20 cellular contexts compared by ENCODE assay signal in the genomic region with DNA sequence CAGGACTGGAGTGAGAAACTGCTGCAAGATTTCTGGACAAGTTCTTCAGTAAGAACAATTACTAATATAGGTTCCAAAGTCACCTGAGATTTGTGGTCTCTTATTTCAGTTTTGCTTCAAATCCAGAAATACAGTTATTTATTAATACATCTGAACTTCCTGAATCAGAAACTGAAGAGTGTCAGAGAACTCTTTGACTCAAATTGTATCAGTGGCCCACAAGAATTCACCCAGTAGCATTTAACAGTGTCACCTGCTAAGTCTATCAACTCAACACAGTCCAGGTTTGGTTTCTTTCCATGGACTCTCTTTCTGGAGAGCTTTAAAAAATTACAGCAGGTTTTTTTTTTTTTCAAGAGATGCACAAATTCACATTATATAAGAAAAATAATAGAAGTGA. TPM values are rescaled to one million over a fixed set of nuclear protein-coding genes. Genes with fewer than 3 reads are reported as not detected.
DNase-seq lines count a peak whose midpoint lies in the region; ATAC-seq and TF ChIP-seq lines count a peak whose summit lies in the region.
"Had no signal": no experiment of that assay in that cellular context is flagged by ENCODE, and none has a peak within 500 bp of the region (broad histone marks: within the 10 kb centered on the region; RNA-seq: fewer than 3 reads in every experiment).

No MANE protein-coding gene starts in this region.

- TF ChIP-seq CTCF in HEK293 (tag by site-specific recombination; IDR thresholded peaks at IDR 0.05), result no peak
- TF ChIP-seq CTCF in endothelial cell (IDR thresholded peaks at IDR 0.05; ENCODE audit: unreplicated experiment), result no peak

- H3K36me3 ChIP-seq in HEK293 (ENCODE audit: control insufficient read depth in 2 of 2, insufficient read depth in 1 of 2, low read length in 2 of 2), result no peaks in the 10 kb centered on the region
- H3K36me3 ChIP-seq: ascending aorta, MG63, neutrophil, Peyer's patch, prostate gland, SJCRH30, thoracic aorta had no signal

- H3K9me3 ChIP-seq in HEK293 (ENCODE audit: control insufficient read depth, insufficient read depth, low read depth, low read length), result no peaks in the 10 kb centered on the region
- H3K9me3 ChIP-seq: ascending aorta, MG63, neutrophil, prostate gland, SJCRH30, thoracic aorta had no signal

- intact Hi-C loops in left cardiac atrium (cut with DNase I), result loop anchor here (10.0 kb wide), 2 partner anchors 93 to 403 kb away; no protein-coding TSS in a partner anchor

- CTCF ChIA-PET in HEK293 (lab: Yijun Ruan, JAX), result interaction anchor here (0.6 to 3.7 kb wide), 27 partner anchors 9 to 739 kb away, joined by 3 to 24 read pairs (median 4); no protein-coding TSS in a partner anchor

- H3K4me3 Mint-ChIP-seq in endothelial cell (ENCODE audit: unreplicated experiment), result peak overlapping the region; percentile 62
- H3K4me3 Mint-ChIP-seq: activated naive CD4-positive, alpha-beta T cell treated with anti-CD3 and anti-CD28 coated beads, Interleukin-2, amount 10 ng/mL, durations not matched to agents 7 days and 5 days; activated T-cell treated with anti-CD3 and anti-CD28 coated beads, Interleukin-2, amount 50 U/mL, for 24 hours; CD4-positive, alpha-beta memory T cell; stimulated activated memory B cell treated with anti-CD40 and anti-IgM and Interleukin-4, amounts not matched to agents 10 μg/mL and 1 μg/mL and 100 μg/mL, for 72 hours had no signal

- DNase-seq in endothelial cell (ENCODE audit: low spot score), result no peak
- DNase-seq in left cardiac atrium, result no peak
- DNase-seq in dermis blood vessel endothelial cell, result no peak
- DNase-seq: NCI-H524 treated with DMSO at 0.1 percent for 48 hours had no signal

- H3K9me3 Mint-ChIP-seq in endothelial cell (ENCODE audit: unreplicated experiment), result no peaks in the 10 kb centered on the region
- H3K9me3 Mint-ChIP-seq: activated naive CD4-positive, alpha-beta T cell treated with anti-CD3 and anti-CD28 coated beads, Interleukin-2, amount 10 ng/mL, durations not matched to agents 7 days and 5 days; activated T-cell treated with anti-CD3 and anti-CD28 coated beads, Interleukin-2, amount 50 U/mL, for 24 hours had no signal

- H3K4me3 ChIP-seq in HEK293 (ENCODE audit: low read depth, low read length), result no peak overlapping the region
- H3K4me3 ChIP-seq: ascending aorta, GM23248, MG63, Peyer's patch, prostate gland, SJCRH30, thoracic aorta had no signal

- peaks cover 24% of the 10 kb centered on the region for H3K4me1 Mint-ChIP-seq in endothelial cell (ENCODE audit: unreplicated experiment)
- H3K4me1 Mint-ChIP-seq: stimulated activated memory B cell treated with anti-CD40 and anti-IgM and Interleukin-4, amounts not matched to agents 10 μg/mL and 1 μg/mL and 100 μg/mL, for 72 hours had no signal

- no peak overlapping the region for H3K27ac ChIP-seq in HEK293 (ENCODE audit: extremely low read depth, low read depth, low read length)
- H3K27ac ChIP-seq: ascending aorta, GM23248, neutrophil, Peyer's patch, prostate gland, SJCRH30, thoracic aorta had no signal

- H3K27ac Mint-ChIP-seq in endothelial cell (ENCODE audit: unreplicated experiment), result no peak overlapping the region
- H3K27ac Mint-ChIP-seq: activated naive CD4-positive, alpha-beta T cell treated with anti-CD3 and anti-CD28 coated beads, Interleukin-2, amount 10 ng/mL, durations not matched to agents 7 days and 5 days; activated T-cell treated with anti-CD3 and anti-CD28 coated beads, Interleukin-2, amount 50 U/mL, for 24 hours; stimulated activated memory B cell treated with anti-CD40 and anti-IgM and Interleukin-4, amounts not matched to agents 10 μg/mL and 1 μg/mL and 100 μg/mL, for 72 hours had no signal

- H3K27me3 Mint-ChIP-seq in endothelial cell (ENCODE audit: unreplicated experiment), result peaks cover 13% of the 10 kb centered on the region

- ATAC-seq in GM19452 (IDR thresholded peaks at IDR 0.05; ENCODE audit: unreplicated experiment) (peak; percentile 37), HG03159 (IDR thresholded peaks at IDR 0.05; ENCODE audit: unreplicated experiment) (peak; percentile 43), left cardiac atrium (no peak), HG03439 (IDR thresholded peaks at IDR 0.05; ENCODE audit: unreplicated experiment) (no peak)

- no peaks in the 10 kb centered on the region for H3K4me1 ChIP-seq in HEK293 (ENCODE audit: control insufficient read depth, insufficient read depth, low read length)
- H3K4me1 ChIP-seq: ascending aorta, Peyer's patch, prostate gland, SJCRH30 had no signal

- H3K36me3 Mint-ChIP-seq in endothelial cell (ENCODE audit: low read depth, unreplicated experiment), result peaks cover 12% of the 10 kb centered on the region
- H3K36me3 Mint-ChIP-seq: activated naive CD4-positive, alpha-beta T cell treated with anti-CD3 and anti-CD28 coated beads, Interleukin-2, amount 10 ng/mL, durations not matched to agents 7 days and 5 days; CD4-positive, alpha-beta memory T cell; stimulated activated memory B cell treated with anti-CD40 and anti-IgM and Interleukin-4, amounts not matched to agents 10 μg/mL and 1 μg/mL and 100 μg/mL, for 72 hours had no signal

- POLR2A ChIA-PET in HEK293 (lab: Yijun Ruan, JAX), result no interaction called here

TF ChIP-seq in HEK293, 187 proteins besides CTCF, POLR2A, EP300 and RAD21:
- TF ChIP-seq ZSCAN16 (tag by site-specific recombination; IDR thresholded peaks at IDR 0.05) (no peak), INSM2 (tag by site-specific recombination; IDR thresholded peaks at IDR 0.05) (no peak), SETDB1 (IDR thresholded peaks at IDR 0.05; ENCODE audit: insufficient read length, low read length) (peak; percentile 36)

RNA-seq across cellular contexts. Expression of gene NHSL1, which starts 18.8 kb away (rescaled TPM):
- 72.3 TPM for total RNA-seq in endothelial cell (ENCODE audit: unreplicated experiment)
- 10 to 100 TPM; 32.1 to 45.1 TPM for total RNA-seq in left cardiac atrium
- 45.1 and 78.7 TPM in 2 replicates for total RNA-seq in dermis blood vessel endothelial cell

Comparison
In these comparisons a context has a peak if more than half of its experiments do, and no peak if none do; other contexts are left out.
1. ATAC-seq: peak in GM19452 (single experiment) and HG03159 (single experiment); none in left cardiac atrium (0 of 2) and HG03439 (single experiment).